20 cellular contexts compared by ENCODE assay signal in genomic region chr2:31247671-31248070, GRCh38. TPM values are rescaled to one million over a fixed set of nuclear protein-coding genes. Genes with fewer than 3 reads are reported as not detected.
"Had no signal": no experiment of that assay in that cellular context is flagged by ENCODE, and none has a peak within 500 bp of the region (broad histone marks: within the 10 kb centered on the region; RNA-seq: fewer than 3 reads in every experiment).

No MANE protein-coding gene starts in this region.

- H3K4me3 Mint-ChIP-seq: activated CD4-positive, alpha-beta memory T cell treated with anti-CD3 and anti-CD28 coated beads, Interleukin-2, amount 10 ng/mL, durations not matched to agents 7 days and 5 days; activated naive CD8-positive, alpha-beta T cell; activated T-cell treated with anti-CD3 and anti-CD28 coated beads, Interleukin-2, amount 50 U/mL, for 4 hours; effector memory CD8-positive, alpha-beta T cell; naive thymus-derived CD4-positive, alpha-beta T cell; stimulated activated naive CD8-positive, alpha-beta T cell treated with anti-CD3 and anti-CD28 coated beads, Interleukin-15, Interleukin-2, amounts not matched to agents 100 ng/mL and 50 ng/mL, for 24 hours; T-helper 1 cell treated with Interleukin-12 subunit alpha and Interleukin-12 subunit beta and Interleukin-4 antibody, amounts not matched to agents 30 μg/mL and 1 μg/mL, for 36 hours; type B pancreatic cell had no signal

- H3K4me3 ChIP-seq: mucosa of descending colon, right atrium auricular region, suprapubic skin had no signal

- H3K9me3 Mint-ChIP-seq: activated CD4-positive, alpha-beta memory T cell treated with anti-CD3 and anti-CD28 coated beads, Interleukin-2, amount 10 ng/mL, durations not matched to agents 7 days and 5 days; activated T-cell treated with anti-CD3 and anti-CD28 coated beads, Interleukin-2, amount 50 U/mL, for 4 hours; effector memory CD8-positive, alpha-beta T cell; naive thymus-derived CD4-positive, alpha-beta T cell; stimulated activated naive CD8-positive, alpha-beta T cell treated with anti-CD3 and anti-CD28 coated beads, Interleukin-15, Interleukin-2, amounts not matched to agents 100 ng/mL and 50 ng/mL, for 24 hours; T-helper 1 cell treated with Interleukin-12 subunit alpha and Interleukin-12 subunit beta and Interleukin-4 antibody, amounts not matched to agents 30 μg/mL and 1 μg/mL, for 36 hours; type B pancreatic cell had no signal

- H3K27me3 ChIP-seq: foreskin keratinocyte, right atrium auricular region, suprapubic skin had no signal

- H3K27ac ChIP-seq: foreskin keratinocyte, right atrium auricular region, suprapubic skin had no signal

- H3K4me1 Mint-ChIP-seq: activated CD4-positive, alpha-beta memory T cell treated with anti-CD3 and anti-CD28 coated beads, Interleukin-2, amount 10 ng/mL, durations not matched to agents 7 days and 5 days had no signal

- H3K27ac Mint-ChIP-seq: activated CD4-positive, alpha-beta memory T cell treated with anti-CD3 and anti-CD28 coated beads, Interleukin-2, amount 10 ng/mL, durations not matched to agents 7 days and 5 days; activated naive CD8-positive, alpha-beta T cell; effector memory CD8-positive, alpha-beta T cell; naive thymus-derived CD4-positive, alpha-beta T cell; stimulated activated naive CD8-positive, alpha-beta T cell treated with anti-CD3 and anti-CD28 coated beads, Interleukin-15, Interleukin-2, amounts not matched to agents 100 ng/mL and 50 ng/mL, for 24 hours; T-helper 1 cell treated with Interleukin-12 subunit alpha and Interleukin-12 subunit beta and Interleukin-4 antibody, amounts not matched to agents 30 μg/mL and 1 μg/mL, for 36 hours; type B pancreatic cell had no signal

- H3K4me1 ChIP-seq: foreskin keratinocyte, right atrium auricular region had no signal

- H3K9me3 ChIP-seq: mucosa of descending colon, right atrium auricular region, suprapubic skin had no signal

- DNase-seq: activated CD4-positive, alpha-beta memory T cell treated with anti-CD3 and anti-CD28 coated beads, Interleukin-2, amount 10 ng/mL, durations not matched to agents 7 days and 5 days; activated CD4-positive, alpha-beta T cell treated with anti-CD3 and anti-CD28 coated beads for 4 hours; activated effector memory CD4-positive, alpha-beta T cell treated with anti-CD3 and anti-CD28 coated beads, Interleukin-2, amount 50 U/mL, for 16 hours; activated T-cell treated with anti-CD3 and anti-CD28 coated beads, Interleukin-2, amount 50 U/mL, for 4 hours; amygdala; dermis blood vessel endothelial cell; effector memory CD8-positive, alpha-beta T cell; foreskin keratinocyte; mucosa of descending colon; naive thymus-derived CD4-positive, alpha-beta T cell; stimulated activated CD4-positive, alpha-beta T cell treated with anti-CD3 and anti-CD28 coated beads, Interleukin-15, amount 100 ng/mL, for 24 hours; stimulated activated CD4-positive, alpha-beta T cell treated with anti-CD3 and anti-CD28 coated beads, Interleukin-4, amount 100 ng/mL, for 1 hour had no signal

- H3K27me3 Mint-ChIP-seq: activated CD4-positive, alpha-beta memory T cell treated with anti-CD3 and anti-CD28 coated beads, Interleukin-2, amount 10 ng/mL, durations not matched to agents 7 days and 5 days; activated naive CD8-positive, alpha-beta T cell; effector memory CD8-positive, alpha-beta T cell; naive thymus-derived CD4-positive, alpha-beta T cell; stimulated activated naive CD8-positive, alpha-beta T cell treated with anti-CD3 and anti-CD28 coated beads, Interleukin-15, Interleukin-2, amounts not matched to agents 100 ng/mL and 50 ng/mL, for 24 hours; type B pancreatic cell had no signal

- ATAC-seq: activated T-cell treated with anti-CD3 and anti-CD28 coated beads, Interleukin-2, amount 50 U/mL, for 4 hours; effector memory CD8-positive, alpha-beta T cell; foreskin keratinocyte; left lobe of liver; mucosa of descending colon; naive thymus-derived CD4-positive, alpha-beta T cell had no signal

RNA-seq across cellular contexts. Expression of gene CAPN14, which starts 30.4 kb away (rescaled TPM):
- total RNA-seq: dermis blood vessel endothelial cell, left lobe of liver, skeletal muscle tissue had no signal
